ENCODE assay signal across 1 cellular context in the genomic region with DNA sequence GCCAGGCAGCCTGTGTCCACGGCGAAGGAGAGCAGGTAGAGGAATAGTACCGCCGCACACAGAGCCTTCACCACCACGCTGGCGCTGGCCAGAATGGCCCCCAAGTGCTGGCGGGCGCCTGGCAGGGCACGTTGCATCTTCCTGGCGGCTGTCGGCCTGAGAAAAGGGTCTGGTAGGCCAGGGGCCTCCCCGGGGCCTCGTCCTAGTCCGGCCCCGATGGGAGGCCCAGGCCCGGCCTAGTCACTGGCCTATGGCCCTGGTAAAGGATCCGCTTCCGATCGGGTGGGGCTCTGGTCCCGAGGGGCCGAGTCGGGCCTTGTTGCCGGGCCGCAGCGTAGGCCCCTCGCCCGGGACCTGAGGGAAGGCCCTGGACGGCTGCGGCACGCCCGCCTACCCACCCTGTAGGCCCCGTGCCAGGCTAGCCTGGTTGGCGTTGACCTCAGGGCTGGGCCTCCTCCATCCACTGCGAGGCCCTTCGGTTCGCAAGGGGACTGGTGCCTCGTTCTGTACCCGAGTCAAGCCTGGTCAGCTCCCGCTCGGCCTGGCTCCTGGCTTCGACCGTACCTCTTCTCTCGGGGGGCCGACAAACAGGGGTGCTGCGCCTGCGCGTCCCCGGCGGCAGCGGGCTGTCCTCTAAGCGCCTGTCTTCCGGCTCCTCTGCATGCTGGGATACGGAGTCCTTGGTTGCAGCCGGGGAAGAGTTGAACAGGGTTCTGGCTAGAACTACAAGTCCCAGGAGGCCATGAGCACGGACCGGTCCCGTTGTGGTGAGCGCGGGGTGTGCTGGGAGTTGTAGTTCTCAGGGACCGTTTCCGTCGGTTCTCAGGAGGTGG.
TF ChIP-seq lines count a peak whose summit lies in the region.

A gene with protein sequence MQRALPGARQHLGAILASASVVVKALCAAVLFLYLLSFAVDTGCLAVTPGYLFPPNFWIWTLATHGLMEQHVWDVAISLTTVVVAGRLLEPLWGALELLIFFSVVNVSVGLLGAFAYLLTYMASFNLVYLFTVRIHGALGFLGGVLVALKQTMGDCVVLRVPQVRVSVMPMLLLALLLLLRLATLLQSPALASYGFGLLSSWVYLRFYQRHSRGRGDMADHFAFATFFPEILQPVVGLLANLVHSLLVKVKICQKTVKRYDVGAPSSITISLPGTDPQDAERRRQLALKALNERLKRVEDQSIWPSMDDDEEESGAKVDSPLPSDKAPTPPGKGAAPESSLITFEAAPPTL (minus strand): TSS at position 595 of the 833 bp plus-strand sequence. CDS start 458 bp downstream, at position 137.

TF ChIP-seq in HepG2, 621 proteins besides CTCF, POLR2A, EP300 and RAD21 (continued from another document and continues in another):
- TF ChIP-seq USF2 (IDR thresholded peaks at IDR 0.05; ENCODE audit: low read depth, low read length) (no peak), USF2 (CRISPR knock-in tag; IDR thresholded peaks at IDR 0.05; ENCODE audit: borderline replicate concordance) (0 out of 2 replicates have a peak, but pooled peaks have one; percentile 12), ARNTL (CRISPR knock-in tag; IDR thresholded peaks at IDR 0.05) (peak; percentile 42; the same call in 1 of the 2 replicates), SOX5 (CRISPR knock-in tag; IDR thresholded peaks at IDR 0.05; ENCODE audit: borderline replicate concordance) (no peak; the same call in 1 of the 2 replicates), YEATS2 (CRISPR knock-in tag; IDR thresholded peaks at IDR 0.05; ENCODE audit: borderline replicate concordance) (peak; percentile 86), ZNF563 (CRISPR knock-in tag; IDR thresholded peaks at IDR 0.05) (peak; percentile 73), SRF (IDR thresholded peaks at IDR 0.05; ENCODE audit: low read depth, low read length) (no peak; the same call in 1 of the 2 replicates), HOXA3 (CRISPR knock-in tag; IDR thresholded peaks at IDR 0.05) (peak; percentile 72), RARA (CRISPR knock-in tag; IDR thresholded peaks at IDR 0.05) (peak; percentile 46; the same call in 1 of the 2 replicates), ZNF772 (CRISPR knock-in tag; IDR thresholded peaks at IDR 0.05) (peak; percentile 90; the same call in 1 of the 2 replicates), XBP1 (CRISPR knock-in tag; IDR thresholded peaks at IDR 0.05) (0 out of 2 replicates have a peak, but pooled peaks have one; percentile 62), MAX (IDR thresholded peaks at IDR 0.05) (peak; percentile 78), LRRFIP1 (CRISPR knock-in tag; conservative IDR thresholded peaks at IDR 0.05) (no peak), ZNF335 (CRISPR knock-in tag; IDR thresholded peaks at IDR 0.05) (peak; percentile 99), TOE1 (CRISPR knock-in tag; IDR thresholded peaks at IDR 0.05) (0 out of 2 replicates have a peak, but pooled peaks have one; percentile 30), KLF12 (CRISPR knock-in tag; IDR thresholded peaks at IDR 0.05; ENCODE audit: borderline replicate concordance) (peak; percentile 35; the same call in 1 of the 2 replicates), ZNF30 (CRISPR knock-in tag; IDR thresholded peaks at IDR 0.05) (no peak), ZNF337 (CRISPR knock-in tag; IDR thresholded peaks at IDR 0.05; ENCODE audit: borderline replicate concordance, low read depth) (no peak), ZNF512 (CRISPR knock-in tag; IDR thresholded peaks at IDR 0.05) (no peak), NFE2L1 (CRISPR knock-in tag; IDR thresholded peaks at IDR 0.05; ENCODE audit: borderline replicate concordance) (no peak), ZSCAN20 (CRISPR knock-in tag; IDR thresholded peaks at IDR 0.05; ENCODE audit: borderline replicate concordance) (no peak), ZNF33B (CRISPR knock-in tag; IDR thresholded peaks at IDR 0.05) (no peak; the same call in 1 of the 2 replicates), UBTF (CRISPR knock-in tag; IDR thresholded peaks at IDR 0.05) (peak; percentile 90; the same call in 1 of the 2 replicates), HOXA9 (CRISPR knock-in tag; IDR thresholded peaks at IDR 0.05; ENCODE audit: borderline replicate concordance) (no peak), ZNF614 (CRISPR knock-in tag; IDR thresholded peaks at IDR 0.05; ENCODE audit: borderline replicate concordance) (peak; percentile 58; the same call in 1 of the 2 replicates), ZBTB7B (CRISPR knock-in tag; IDR thresholded peaks at IDR 0.05) (peak; percentile 85), MXD3 (CRISPR knock-in tag; IDR thresholded peaks at IDR 0.05) (peak; percentile 94; the same call in 1 of the 2 replicates), HCFC1 (IDR thresholded peaks at IDR 0.05; ENCODE audit: low read depth, low read length) (peak; percentile 100), ZUFSP (CRISPR knock-in tag; IDR thresholded peaks at IDR 0.05; ENCODE audit: borderline replicate concordance) (no peak), KLF6 (CRISPR knock-in tag; IDR thresholded peaks at IDR 0.05) (peak; percentile 68), FUBP1 (CRISPR knock-in tag; IDR thresholded peaks at IDR 0.05; ENCODE audit: borderline replicate concordance) (no peak), NFKBIZ (CRISPR knock-in tag; IDR thresholded peaks at IDR 0.05) (peak; percentile 39; the same call in 1 of the 2 replicates), IKZF4 (CRISPR knock-in tag; IDR thresholded peaks at IDR 0.05; ENCODE audit: borderline replicate concordance, low read depth, not compliant biosample characterization) (peak; percentile 95), PHF8 (CRISPR knock-in tag; IDR thresholded peaks at IDR 0.05) (peak; percentile 99), NBN (conservative IDR thresholded peaks at IDR 0.05) (no peak)
- TF ChIP-seq, protein P1, sequence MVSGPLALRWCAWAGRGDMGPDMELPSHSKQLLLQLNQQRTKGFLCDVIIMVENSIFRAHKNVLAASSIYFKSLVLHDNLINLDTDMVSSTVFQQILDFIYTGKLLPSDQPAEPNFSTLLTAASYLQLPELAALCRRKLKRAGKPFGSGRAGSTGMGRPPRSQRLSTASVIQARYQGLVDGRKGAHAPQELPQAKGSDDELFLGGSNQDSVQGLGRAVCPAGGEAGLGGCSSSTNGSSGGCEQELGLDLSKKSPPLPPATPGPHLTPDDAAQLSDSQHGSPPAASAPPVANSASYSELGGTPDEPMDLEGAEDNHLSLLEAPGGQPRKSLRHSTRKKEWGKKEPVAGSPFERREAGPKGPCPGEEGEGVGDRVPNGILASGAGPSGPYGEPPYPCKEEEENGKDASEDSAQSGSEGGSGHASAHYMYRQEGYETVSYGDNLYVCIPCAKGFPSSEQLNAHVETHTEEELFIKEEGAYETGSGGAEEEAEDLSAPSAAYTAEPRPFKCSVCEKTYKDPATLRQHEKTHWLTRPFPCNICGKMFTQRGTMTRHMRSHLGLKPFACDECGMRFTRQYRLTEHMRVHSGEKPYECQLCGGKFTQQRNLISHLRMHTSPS (CRISPR knock-in tag; IDR thresholded peaks at IDR 0.05; ENCODE audit: low read depth): peak; percentile 51; the same call in 1 of the 2 replicates
- TF ChIP-seq, protein P2, sequence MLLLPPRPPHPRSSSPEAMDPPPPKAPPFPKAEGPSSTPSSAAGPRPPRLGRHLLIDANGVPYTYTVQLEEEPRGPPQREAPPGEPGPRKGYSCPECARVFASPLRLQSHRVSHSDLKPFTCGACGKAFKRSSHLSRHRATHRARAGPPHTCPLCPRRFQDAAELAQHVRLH (CRISPR knock-in tag; IDR thresholded peaks at IDR 0.05; ENCODE audit: borderline replicate concordance, low read depth): 0 out of 2 replicates have a peak, but pooled peaks have one; percentile 62
